ENCODE assay signal across 3 cellular contexts in the genomic region with DNA sequence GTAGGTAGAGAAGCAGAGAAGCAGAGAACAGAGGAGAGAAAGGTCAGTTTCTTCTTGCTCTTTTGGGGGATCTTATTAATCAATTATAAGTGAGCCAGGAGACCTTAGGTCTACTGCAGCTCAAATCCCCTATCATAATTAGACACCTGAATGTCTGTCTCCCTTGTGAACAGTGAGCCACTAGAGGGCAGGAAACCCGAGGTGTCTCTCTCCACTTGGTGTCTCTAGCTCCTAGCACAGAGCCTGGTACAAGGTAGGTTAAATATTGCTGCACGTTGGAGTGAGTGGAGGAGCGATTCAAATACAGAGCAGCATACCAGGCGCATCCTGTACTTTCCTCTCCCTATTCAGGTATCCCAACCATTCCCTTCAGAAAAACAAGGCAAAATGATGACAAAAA.
TF ChIP-seq lines count a peak whose summit lies in the region.

No MANE protein-coding gene starts in this region.

TF ChIP-seq in Ishikawa, 13 proteins besides CTCF, POLR2A, EP300 and RAD21:
- no peak for TF ChIP-seq TCF12 (IDR thresholded peaks at IDR 0.05; ENCODE audit: low read depth)
- no peak for TF ChIP-seq TEAD4 (IDR thresholded peaks at IDR 0.05)
- TF ChIP-seq TAF1 (IDR thresholded peaks at IDR 0.05; ENCODE audit: low read depth): no peak
- TF ChIP-seq YY1 (IDR thresholded peaks at IDR 0.05; ENCODE audit: low read depth): no peak
- TF ChIP-seq FOXM1 (IDR thresholded peaks at IDR 0.05; ENCODE audit: borderline replicate concordance, low read depth): no peak
- TF ChIP-seq, protein P1, sequence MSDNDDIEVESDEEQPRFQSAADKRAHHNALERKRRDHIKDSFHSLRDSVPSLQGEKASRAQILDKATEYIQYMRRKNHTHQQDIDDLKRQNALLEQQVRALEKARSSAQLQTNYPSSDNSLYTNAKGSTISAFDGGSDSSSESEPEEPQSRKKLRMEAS (IDR thresholded peaks at IDR 0.05): no peak
- TF ChIP-seq, protein P2, sequence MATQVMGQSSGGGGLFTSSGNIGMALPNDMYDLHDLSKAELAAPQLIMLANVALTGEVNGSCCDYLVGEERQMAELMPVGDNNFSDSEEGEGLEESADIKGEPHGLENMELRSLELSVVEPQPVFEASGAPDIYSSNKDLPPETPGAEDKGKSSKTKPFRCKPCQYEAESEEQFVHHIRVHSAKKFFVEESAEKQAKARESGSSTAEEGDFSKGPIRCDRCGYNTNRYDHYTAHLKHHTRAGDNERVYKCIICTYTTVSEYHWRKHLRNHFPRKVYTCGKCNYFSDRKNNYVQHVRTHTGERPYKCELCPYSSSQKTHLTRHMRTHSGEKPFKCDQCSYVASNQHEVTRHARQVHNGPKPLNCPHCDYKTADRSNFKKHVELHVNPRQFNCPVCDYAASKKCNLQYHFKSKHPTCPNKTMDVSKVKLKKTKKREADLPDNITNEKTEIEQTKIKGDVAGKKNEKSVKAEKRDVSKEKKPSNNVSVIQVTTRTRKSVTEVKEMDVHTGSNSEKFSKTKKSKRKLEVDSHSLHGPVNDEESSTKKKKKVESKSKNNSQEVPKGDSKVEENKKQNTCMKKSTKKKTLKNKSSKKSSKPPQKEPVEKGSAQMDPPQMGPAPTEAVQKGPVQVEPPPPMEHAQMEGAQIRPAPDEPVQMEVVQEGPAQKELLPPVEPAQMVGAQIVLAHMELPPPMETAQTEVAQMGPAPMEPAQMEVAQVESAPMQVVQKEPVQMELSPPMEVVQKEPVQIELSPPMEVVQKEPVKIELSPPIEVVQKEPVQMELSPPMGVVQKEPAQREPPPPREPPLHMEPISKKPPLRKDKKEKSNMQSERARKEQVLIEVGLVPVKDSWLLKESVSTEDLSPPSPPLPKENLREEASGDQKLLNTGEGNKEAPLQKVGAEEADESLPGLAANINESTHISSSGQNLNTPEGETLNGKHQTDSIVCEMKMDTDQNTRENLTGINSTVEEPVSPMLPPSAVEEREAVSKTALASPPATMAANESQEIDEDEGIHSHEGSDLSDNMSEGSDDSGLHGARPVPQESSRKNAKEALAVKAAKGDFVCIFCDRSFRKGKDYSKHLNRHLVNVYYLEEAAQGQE (IDR thresholded peaks at IDR 0.05; ENCODE audit: low read depth): no peak
- TF ChIP-seq CREB1 (IDR thresholded peaks at IDR 0.05; ENCODE audit: low read depth): no peak
- no peak for TF ChIP-seq EGR1 (IDR thresholded peaks at IDR 0.05)
- no peak for TF ChIP-seq NFIC (IDR thresholded peaks at IDR 0.05)
- no peak for TF ChIP-seq CEBPB (IDR thresholded peaks at IDR 0.05)
- TF ChIP-seq ZBTB7A (IDR thresholded peaks at IDR 0.05; ENCODE audit: low read depth): no peak
- TF ChIP-seq, protein P3, sequence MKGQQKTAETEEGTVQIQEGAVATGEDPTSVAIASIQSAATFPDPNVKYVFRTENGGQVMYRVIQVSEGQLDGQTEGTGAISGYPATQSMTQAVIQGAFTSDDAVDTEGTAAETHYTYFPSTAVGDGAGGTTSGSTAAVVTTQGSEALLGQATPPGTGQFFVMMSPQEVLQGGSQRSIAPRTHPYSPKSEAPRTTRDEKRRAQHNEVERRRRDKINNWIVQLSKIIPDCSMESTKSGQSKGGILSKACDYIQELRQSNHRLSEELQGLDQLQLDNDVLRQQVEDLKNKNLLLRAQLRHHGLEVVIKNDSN (IDR thresholded peaks at IDR 0.05): no peak

TF ChIP-seq in K562, 482 proteins besides CTCF, POLR2A, EP300 and RAD21:
- TF ChIP-seq WHSC1 (IDR thresholded peaks at IDR 0.05; ENCODE audit: low read length): no peak
- TF ChIP-seq, protein P4, sequence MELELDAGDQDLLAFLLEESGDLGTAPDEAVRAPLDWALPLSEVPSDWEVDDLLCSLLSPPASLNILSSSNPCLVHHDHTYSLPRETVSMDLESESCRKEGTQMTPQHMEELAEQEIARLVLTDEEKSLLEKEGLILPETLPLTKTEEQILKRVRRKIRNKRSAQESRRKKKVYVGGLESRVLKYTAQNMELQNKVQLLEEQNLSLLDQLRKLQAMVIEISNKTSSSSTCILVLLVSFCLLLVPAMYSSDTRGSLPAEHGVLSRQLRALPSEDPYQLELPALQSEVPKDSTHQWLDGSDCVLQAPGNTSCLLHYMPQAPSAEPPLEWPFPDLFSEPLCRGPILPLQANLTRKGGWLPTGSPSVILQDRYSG (tag; conservative IDR thresholded peaks at IDR 0.05; ENCODE audit: low read depth): no peak
- TF ChIP-seq GABPA (tag; conservative IDR thresholded peaks at IDR 0.05; ENCODE audit: low read depth): 0 out of 2 replicates have a peak, but pooled peaks have one; percentile 1
- TF ChIP-seq, protein P5, sequence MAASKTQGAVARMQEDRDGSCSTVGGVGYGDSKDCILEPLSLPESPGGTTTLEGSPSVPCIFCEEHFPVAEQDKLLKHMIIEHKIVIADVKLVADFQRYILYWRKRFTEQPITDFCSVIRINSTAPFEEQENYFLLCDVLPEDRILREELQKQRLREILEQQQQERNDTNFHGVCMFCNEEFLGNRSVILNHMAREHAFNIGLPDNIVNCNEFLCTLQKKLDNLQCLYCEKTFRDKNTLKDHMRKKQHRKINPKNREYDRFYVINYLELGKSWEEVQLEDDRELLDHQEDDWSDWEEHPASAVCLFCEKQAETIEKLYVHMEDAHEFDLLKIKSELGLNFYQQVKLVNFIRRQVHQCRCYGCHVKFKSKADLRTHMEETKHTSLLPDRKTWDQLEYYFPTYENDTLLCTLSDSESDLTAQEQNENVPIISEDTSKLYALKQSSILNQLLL (CRISPR knock-in tag; IDR thresholded peaks at IDR 0.05; ENCODE audit: borderline replicate concordance): no peak
- TF ChIP-seq SMARCA5 (IDR thresholded peaks at IDR 0.05): no peak
- TF ChIP-seq ZNF239 (CRISPR knock-in tag; IDR thresholded peaks at IDR 0.05): no peak

TF ChIP-seq in neural cell, 6 proteins besides CTCF, POLR2A, EP300 and RAD21:
- TF ChIP-seq TAF1 (IDR thresholded peaks at IDR 0.05; ENCODE audit: low read depth) (no peak), SMC3 (conservative IDR thresholded peaks at IDR 0.05; ENCODE audit: poor library complexity) (no peak), EZH2 (IDR thresholded peaks at IDR 0.05; ENCODE audit: borderline replicate concordance, insufficient read depth, low read length, poor library complexity, severe bottlenecking) (no peak), POLR2AphosphoS5 (IDR thresholded peaks at IDR 0.05) (no peak), MXI1 (conservative IDR thresholded peaks at IDR 0.05; ENCODE audit: poor library complexity, severe bottlenecking) (no peak)
- TF ChIP-seq, protein P2 (IDR thresholded peaks at IDR 0.05; ENCODE audit: borderline replicate concordance): no peak
